ENCODE assay signal across 16 cellular contexts in the genomic region with DNA sequence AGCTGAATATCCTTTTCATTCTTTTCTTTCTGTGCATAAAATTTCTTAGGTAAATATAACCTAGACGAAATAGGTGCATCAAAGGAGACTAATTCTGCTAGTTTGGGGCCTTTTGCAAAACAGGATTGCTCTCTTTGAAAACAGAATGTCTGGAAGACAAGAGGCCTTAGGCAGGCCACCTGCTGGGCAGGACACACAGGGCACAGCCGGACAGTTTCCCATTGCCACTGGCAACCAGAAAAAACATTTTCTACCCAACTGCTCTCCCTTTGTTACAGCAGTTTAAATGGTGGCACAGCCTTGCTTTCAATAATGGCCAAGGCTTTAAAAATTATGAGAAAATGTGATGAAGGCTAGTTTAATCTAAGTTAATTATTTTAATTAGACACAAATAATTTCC.
A peak's percentile ranks its signal among the peaks of the same experiment; 100 is the strongest.
DNase-seq lines count a peak whose midpoint lies in the region; ATAC-seq and TF ChIP-seq lines count a peak whose summit lies in the region.
"Had no signal": no experiment of that assay in that cellular context is flagged by ENCODE, and none has a peak within 500 bp of the region (broad histone marks: within the 10 kb centered on the region; RNA-seq: fewer than 3 reads in every experiment).

No MANE protein-coding gene starts in this region.

- H3K27me3 ChIP-seq in mammary epithelial cell (ENCODE audit: insufficient read depth, low read length) (no peaks in the 10 kb centered on the region), PC-9 (ENCODE audit: insufficient read depth, low read depth) (no peaks in the 10 kb centered on the region)
- H3K27me3 ChIP-seq: left lung, spleen had no signal

- H3K36me3 Mint-ChIP-seq in MCF 10A (ENCODE audit: insufficient read depth, unreplicated experiment): no peaks in the 10 kb centered on the region
- no peaks in the 10 kb centered on the region for H3K36me3 Mint-ChIP-seq in activated CD4-positive, alpha-beta T cell treated with anti-CD3 and anti-CD28 coated beads, Interleukin-2, amount 10 ng/mL, durations not matched to agents 7 days and 5 days (ENCODE audit: low read depth)
- H3K36me3 Mint-ChIP-seq: activated naive CD8-positive, alpha-beta T cell had no signal

- no peaks in the 10 kb centered on the region for H3K9me3 ChIP-seq in mammary epithelial cell (replicated peaks; ENCODE audit: insufficient read depth, low read length)
- no peaks in the 10 kb centered on the region; the same call in 1 of the 2 replicates for H3K9me3 ChIP-seq in PC-9 (ENCODE audit: insufficient read depth, low read depth)

- H2AFZ ChIP-seq in mammary epithelial cell (ENCODE audit: low read depth, low read length) (no peak overlapping the region), PC-9 (no peak overlapping the region)

- H3K4me1 Mint-ChIP-seq in MCF 10A (ENCODE audit: insufficient read depth, unreplicated experiment): peaks cover 8% of the 10 kb centered on the region
- H3K4me1 Mint-ChIP-seq in activated CD4-positive, alpha-beta T cell treated with anti-CD3 and anti-CD28 coated beads, Interleukin-2, amount 10 ng/mL, durations not matched to agents 7 days and 5 days: no peaks in the 10 kb centered on the region

- no peaks in the 10 kb centered on the region for H3K27me3 Mint-ChIP-seq in MCF 10A (ENCODE audit: insufficient read depth, unreplicated experiment)
- no peaks in the 10 kb centered on the region for H3K27me3 Mint-ChIP-seq in activated CD4-positive, alpha-beta T cell treated with anti-CD3 and anti-CD28 coated beads, Interleukin-2, amount 10 ng/mL, durations not matched to agents 7 days and 5 days

- H3K79me2 ChIP-seq in mammary epithelial cell (ENCODE audit: insufficient read depth, low read length) (no peaks in the 10 kb centered on the region), PC-9 (ENCODE audit: low read depth) (no peaks in the 10 kb centered on the region)

- H4K20me1 ChIP-seq in mammary epithelial cell (ENCODE audit: insufficient read depth, low read length) (no peaks in the 10 kb centered on the region), PC-9 (ENCODE audit: insufficient read depth) (no peaks in the 10 kb centered on the region)

- H3K4me1 ChIP-seq in mammary epithelial cell (ENCODE audit: insufficient read depth, low read length) (no peaks in the 10 kb centered on the region), PC-9 (replicated peaks; ENCODE audit: insufficient read depth) (peaks cover 25% of the 10 kb centered on the region; the same call in 1 of the 2 replicates)
- H3K4me1 ChIP-seq: left lung had no signal

- TF ChIP-seq CTCF in MCF 10A (IDR thresholded peaks at IDR 0.05; ENCODE audit: unreplicated experiment): no peak
- TF ChIP-seq CTCF in mammary epithelial cell (conservative IDR thresholded peaks at IDR 0.05 in 1 of 2, IDR thresholded peaks at IDR 0.05 in 1 of 2; ENCODE audit: extremely low read depth in 1 of 2, insufficient read depth in 1 of 2, low read depth in 1 of 2, low read length in 2 of 2): no peak
- TF ChIP-seq CTCF in PC-9 (conservative IDR thresholded peaks at IDR 0.05): 0 out of 2 replicates have a peak, but pooled peaks have one; percentile 21

- no peak overlapping the region for H3K4me3 Mint-ChIP-seq in MCF 10A (ENCODE audit: unreplicated experiment)
- H3K4me3 Mint-ChIP-seq in activated CD4-positive, alpha-beta T cell treated with anti-CD3 and anti-CD28 coated beads, Interleukin-2, amount 10 ng/mL, durations not matched to agents 7 days and 5 days: no peak overlapping the region
- H3K4me3 Mint-ChIP-seq: activated naive CD8-positive, alpha-beta T cell had no signal

- intact Hi-C loops in MCF 10A (cut with micrococcal nuclease): loop anchor here (10.0 kb wide), 1 partner anchor 222 kb away; no protein-coding TSS in a partner anchor
- intact Hi-C loops in mammary epithelial cell (cut with micrococcal nuclease): loop anchor here (10.0 kb wide), 1 partner anchor 332 kb away; no protein-coding TSS in a partner anchor
- intact Hi-C loops in PC-9 (cut with micrococcal nuclease; ENCODE audit: unreplicated experiment): no loop called here

- in situ Hi-C loops in mammary epithelial cell (cut with MboI; ENCODE audit: low sequenced_read_pairs in 2 of 2): no loop called here

- H3K27ac ChIP-seq in mammary epithelial cell (ENCODE audit: insufficient read depth, low read depth, low read length) (no peak overlapping the region), PC-9 (no peak overlapping the region)
- H3K27ac ChIP-seq: left lung, RWPE1 had no signal

- H3K36me3 ChIP-seq in mammary epithelial cell (ENCODE audit: insufficient read depth, low read length) (no peaks in the 10 kb centered on the region), PC-9 (ENCODE audit: low read depth) (no peaks in the 10 kb centered on the region)
- H3K36me3 ChIP-seq: left lung, spleen had no signal

- H3K27ac Mint-ChIP-seq in MCF 10A (ENCODE audit: low read depth, unreplicated experiment): no peak overlapping the region
- no peak overlapping the region for H3K27ac Mint-ChIP-seq in activated CD4-positive, alpha-beta T cell treated with anti-CD3 and anti-CD28 coated beads, Interleukin-2, amount 10 ng/mL, durations not matched to agents 7 days and 5 days
- H3K27ac Mint-ChIP-seq: activated naive CD8-positive, alpha-beta T cell had no signal

- no peak overlapping the region for H3K4me3 ChIP-seq in mammary epithelial cell (replicated peaks in 1 of 3; ENCODE audit: insufficient read depth in 1 of 3, low read depth in 2 of 3, low read length in 3 of 3)
- no peak overlapping the region for H3K4me3 ChIP-seq in PC-9
- H3K4me3 ChIP-seq: left lung, spleen had no signal

- ATAC-seq in HG02759 (IDR thresholded peaks at IDR 0.05; ENCODE audit: unreplicated experiment): no peak
- ATAC-seq: left lung had no signal

- WGBS in mammary epithelial cell (ENCODE audit: low coverage, missing lambda C conversion rate): 53% methylated on average over 2 of the region's 2 CpGs

- H3F3A ChIP-seq in PC-9 (ENCODE audit: insufficient read depth, low read depth): no peaks in the 10 kb centered on the region

- DNase-seq in MCF 10A (ENCODE audit: unreplicated experiment) (peak; percentile 12), mammary epithelial cell (no peak), PC-9 (peak; percentile 39 to 45), globus pallidus (ENCODE audit: low spot score) (peak; percentile 10), smooth muscle cell of the brain vasculature (ENCODE audit: low read depth, low spot score) (peak; percentile 60)
- no peak for DNase-seq in effector CD4-positive, alpha-beta T cell
- no peak for DNase-seq in activated CD4-positive, alpha-beta T cell treated with anti-CD3 and anti-CD28 coated beads, Interleukin-2, amount 10 ng/mL, durations not matched to agents 7 days and 5 days
- DNase-seq: activated CD4-positive, CD25-positive, alpha-beta regulatory T cell treated with anti-CD3 and anti-CD28 coated beads, Interleukin-2, amount 50 U/mL, for 72 hours; cerebellar nuclear complex; DMS79 treated with DMSO at 0.1 percent for 48 hours; left lung; NCI-H1092 treated with DMSO at 0.1 percent for 48 hours; spleen had no signal

- dilution Hi-C loops in mammary epithelial cell (cut with HindIII; ENCODE audit: low sequenced_read_pairs): no loop called here

- no TSS peak for BruUV-seq in MCF 10A (replicated peaks; lab: Mats Ljungman, UMichigan)
- BruUV-seq in mammary epithelial cell (replicated peaks; lab: Mats Ljungman, UMichigan): no TSS peak
- no TSS peak for BruUV-seq in PC-9 (replicated peaks; lab: Mats Ljungman, UMichigan)

- no peak overlapping the region for H3K4me2 ChIP-seq in mammary epithelial cell (ENCODE audit: insufficient read depth, low read depth, low read length)
- no peak overlapping the region for H3K4me2 ChIP-seq in PC-9

- no peak overlapping the region for H3K9ac ChIP-seq in mammary epithelial cell (ENCODE audit: insufficient read depth, low read length)

- no peaks in the 10 kb centered on the region for H3K9me3 Mint-ChIP-seq in MCF 10A (ENCODE audit: unreplicated experiment)
- H3K9me3 Mint-ChIP-seq in activated CD4-positive, alpha-beta T cell treated with anti-CD3 and anti-CD28 coated beads, Interleukin-2, amount 10 ng/mL, durations not matched to agents 7 days and 5 days: no peaks in the 10 kb centered on the region

- CTCF ChIA-PET in MCF 10A (lab: Yijun Ruan, JAX): interaction anchor here (0.7 kb wide), 1 partner anchor 47 kb away, joined by 3 read pairs; no protein-coding TSS in a partner anchor
- CTCF ChIA-PET in mammary epithelial cell (lab: Charles Lee; ENCODE audit: low non-redundant PET): no interaction called here
- CTCF ChIA-PET in PC-9 (lab: Charles Lee): no interaction called here
- CTCF ChIA-PET in activated CD4-positive, alpha-beta T cell treated with anti-CD3 and anti-CD28 coated beads, Interleukin-2, amount 10 ng/mL, durations not matched to agents 7 days and 5 days (lab: Charles Lee): no interaction called here

- POLR2A ChIA-PET in MCF 10A (lab: Yijun Ruan, JAX): interaction anchor here (0.5 to 0.9 kb wide), 2 partner anchors 12 to 39 kb away, joined by 3 to 5 read pairs; no protein-coding TSS in a partner anchor
- POLR2A ChIA-PET in PC-9 (lab: Charles Lee; ENCODE audit: unreplicated experiment): no interaction called here
- POLR2A ChIA-PET in activated CD4-positive, alpha-beta T cell treated with anti-CD3 and anti-CD28 coated beads, Interleukin-2, amount 10 ng/mL, durations not matched to agents 7 days and 5 days (lab: Charles Lee): no interaction called here

- H3K9me2 ChIP-seq in PC-9 (ENCODE audit: insufficient read depth): no peaks in the 10 kb centered on the region

Comparison
In these comparisons a context has a peak if more than half of its experiments do, and no peak if none do; other contexts are left out.
1. DNase-seq: peak in MCF 10A (single experiment), PC-9 (2 of 2), globus pallidus (single experiment) and smooth muscle cell of the brain vasculature (single experiment); none in mammary epithelial cell (single experiment), effector CD4-positive, alpha-beta T cell (single experiment) and activated CD4-positive, alpha-beta T cell treated with anti-CD3 and anti-CD28 coated beads, Interleukin-2, amount 10 ng/mL, durations not matched to agents 7 days and 5 days (single experiment).